ENCODE assay signal across 9 cellular contexts in genomic region chr3:187958432-187959003, GRCh38.
DNase-seq lines count a peak whose midpoint lies in the region; ATAC-seq and TF ChIP-seq lines count a peak whose summit lies in the region.
"Had no signal": no experiment of that assay in that cellular context is flagged by ENCODE, and none has a peak within 500 bp of the region (broad histone marks: within the 10 kb centered on the region; RNA-seq: fewer than 3 reads in every experiment).

No MANE protein-coding gene starts in this region.

- CTCF ChIA-PET in RWPE1 (lab: Yijun Ruan, JAX), result no interaction called here

- peak overlapping the region; percentile 85 for H3K27ac Mint-ChIP-seq in activated naive CD8-positive, alpha-beta T cell treated with anti-CD3 and anti-CD28 coated beads for 36 hours

- H3K4me3 ChIP-seq in Jurkat, Clone E6-1 (ENCODE audit: low read length), result no peak overlapping the region; the same call in 1 of the 2 replicates

- no peak for ATAC-seq in HG02973 (IDR thresholded peaks at IDR 0.05; ENCODE audit: unreplicated experiment)
- no peak for ATAC-seq in GM18502 (IDR thresholded peaks at IDR 0.05; ENCODE audit: poor library complexity, unreplicated experiment)

- H3K4me1 Mint-ChIP-seq in activated naive CD8-positive, alpha-beta T cell treated with anti-CD3 and anti-CD28 coated beads for 36 hours, result peaks cover 24% of the 10 kb centered on the region

- H3K4me3 Mint-ChIP-seq in activated naive CD8-positive, alpha-beta T cell treated with anti-CD3 and anti-CD28 coated beads for 36 hours, result peak overlapping the region; percentile 24

- peaks cover 3% of the 10 kb centered on the region for H3K36me3 Mint-ChIP-seq in activated naive CD8-positive, alpha-beta T cell treated with anti-CD3 and anti-CD28 coated beads for 36 hours

- H3K27me3 Mint-ChIP-seq in activated naive CD8-positive, alpha-beta T cell treated with anti-CD3 and anti-CD28 coated beads for 36 hours, result no peaks in the 10 kb centered on the region

- POLR2A ChIA-PET in RWPE1 (lab: Yijun Ruan, JAX; ENCODE audit: low non-redundant PET), result no interaction called here

- H3K27ac ChIP-seq in RWPE1, result no peak overlapping the region

- no peak for TF ChIP-seq CTCF in RWPE1 (conservative IDR thresholded peaks at IDR 0.05; ENCODE audit: low read depth)

- H3K9me3 Mint-ChIP-seq in activated naive CD8-positive, alpha-beta T cell treated with anti-CD3 and anti-CD28 coated beads for 36 hours, result no peaks in the 10 kb centered on the region

- DNase-seq in Jurkat, Clone E6-1 (ENCODE audit: low read depth, low spot score), result peak; percentile 82
- DNase-seq in activated CD4-positive, CD25-positive, alpha-beta regulatory T cell treated with anti-CD3 and anti-CD28 coated beads, Interleukin-2, amount 50 U/mL, for 72 hours, result peak; percentile 49
- DNase-seq in activated naive CD8-positive, alpha-beta T cell treated with anti-CD3 and anti-CD28 coated beads for 36 hours, result peak; percentile 48
- peak; percentile 20 to 39 for DNase-seq in stimulated activated CD8-positive, alpha-beta memory T cell treated with anti-CD3 and anti-CD28 coated beads, Interleukin-4, amount 100 ng/mL, for 1 hour (ENCODE audit: low read depth in 2 of 2, low spot score in 1 of 2)
- DNase-seq in RWPE1 (ENCODE audit: low spot score), result no peak
- no peak for DNase-seq in NCI-H1092 (lab: John Stamatoyannopoulos, UW)
- DNase-seq: amniotic stem cell had no signal

Comparison
In these comparisons a context has a peak if more than half of its experiments do, and no peak if none do; other contexts are left out.
1. DNase-seq: peak in Jurkat, Clone E6-1 (single experiment), activated CD4-positive, CD25-positive, alpha-beta regulatory T cell treated with anti-CD3 and anti-CD28 coated beads, Interleukin-2, amount 50 U/mL, for 72 hours (single experiment), activated naive CD8-positive, alpha-beta T cell treated with anti-CD3 and anti-CD28 coated beads for 36 hours (single experiment) and stimulated activated CD8-positive, alpha-beta memory T cell treated with anti-CD3 and anti-CD28 coated beads, Interleukin-4, amount 100 ng/mL, for 1 hour (2 of 2); none in RWPE1 (single experiment) and NCI-H1092 (single experiment).